ENCODE assay signal across 26 cellular contexts in genomic region chr2:218476676-218477075, GRCh38. TPM values are rescaled to one million over a fixed set of nuclear protein-coding genes. Genes with fewer than 3 reads are reported as not detected.
A peak's percentile ranks its signal among the peaks of the same experiment; 100 is the strongest.
DNase-seq lines count a peak whose midpoint lies in the region; ATAC-seq, FAIRE-seq and TF ChIP-seq lines count a peak whose summit lies in the region.
"Had no signal": no experiment of that assay in that cellular context is flagged by ENCODE, and none has a peak within 500 bp of the region (broad histone marks: within the 10 kb centered on the region; RNA-seq: fewer than 3 reads in every experiment).

No MANE protein-coding gene starts in this region.

- peak; percentile 76 for ATAC-seq in sciatic nerve
- ATAC-seq in GM21381 (IDR thresholded peaks at IDR 0.05; ENCODE audit: unreplicated experiment), result no peak
- ATAC-seq: gastrocnemius medialis, HepG2 had no signal

- intact Hi-C loops in sciatic nerve (cut with DNase I), result no loop called here

- H3K4me2 ChIP-seq in SU-DHL-6 (ENCODE audit: low read depth, low read length, poor library complexity, severe bottlenecking), result peak overlapping the region; percentile 14
- H3K4me2 ChIP-seq: smooth muscle cell had no signal

- H3K4me3 ChIP-seq in SU-DHL-6 (ENCODE audit: insufficient read depth, low read length, poor library complexity, severe bottlenecking), result no peak overlapping the region
- H3K4me3 ChIP-seq: coronary artery, gastrocnemius medialis, smooth muscle cell had no signal

- peaks cover 45% of the 10 kb centered on the region for H3K36me3 ChIP-seq in SU-DHL-6 (ENCODE audit: low read length)

- H3K9me3 ChIP-seq in SU-DHL-6 (ENCODE audit: insufficient read depth, low read length), result no peaks in the 10 kb centered on the region
- H3K9me3 ChIP-seq: gastrocnemius medialis had no signal

- no peaks in the 10 kb centered on the region for H3K9me2 ChIP-seq in SU-DHL-6 (replicated peaks; ENCODE audit: insufficient read depth, low read length)

- H3K27ac ChIP-seq in SU-DHL-6 (ENCODE audit: low read depth, low read length), result no peak overlapping the region
- H3K27ac ChIP-seq: brain microvascular endothelial cell, coronary artery, gastrocnemius medialis had no signal

- H3K9ac ChIP-seq in SU-DHL-6 (ENCODE audit: low read length), result no peak overlapping the region

- H3K79me2 ChIP-seq in SU-DHL-6 (ENCODE audit: insufficient read depth, low read length), result no peaks in the 10 kb centered on the region

- no peak for FAIRE-seq in D721Med (lab: Jason Lieb, UNC)
- FAIRE-seq: endometrium, H1, HepG2 had no signal

- H3K27me3 ChIP-seq in SU-DHL-6 (ENCODE audit: low read length), result no peaks in the 10 kb centered on the region
- H3K27me3 ChIP-seq: brain microvascular endothelial cell, gastrocnemius medialis had no signal

- no peaks in the 10 kb centered on the region for H4K20me1 ChIP-seq in SU-DHL-6 (ENCODE audit: low read depth, low read length)

- H2AFZ ChIP-seq in SU-DHL-6 (ENCODE audit: low read depth, low read length, severe bottlenecking), result no peak overlapping the region

- H3F3A ChIP-seq in SU-DHL-6 (ENCODE audit: insufficient read depth), result 0 out of 2 replicates have a peak, but pooled peaks cover 6% of the 10 kb centered on the region

- peak; percentile 38 for DNase-seq in AG20443 (ENCODE audit: low spot score)
- peak; percentile 1 for DNase-seq in fibroblast of the conjunctiva (ENCODE audit: low read depth)
- peak; percentile 73 for DNase-seq in sciatic nerve (ENCODE audit: low spot score)
- DNase-seq in HuH-7 (ENCODE audit: low spot score), result no peak
- DNase-seq in HK-2 (ENCODE audit: unreplicated experiment), result no peak
- DNase-seq in D721Med (ENCODE audit: insufficient read length, low spot score), result no peak
- DNase-seq: activated CD4-positive, CD25-positive, alpha-beta regulatory T cell treated with anti-CD3 and anti-CD28 coated beads, Interleukin-2, amount 50 U/mL, for 72 hours; activated CD8-positive, alpha-beta memory T cell treated with anti-CD3 and anti-CD28 coated beads for 24 hours; brain microvascular endothelial cell; CD4-positive, alpha-beta memory T cell; DMS79 treated with DMSO at 0.1 percent for 48 hours; MM.1S; NCI-H187 treated with DMSO at 0.1 percent for 48 hours; NCI-H446; RPMI8226; stimulated activated CD4-positive, alpha-beta T cell treated with anti-CD3 and anti-CD28 coated beads, Interleukin-4, amount 100 ng/mL, for 1 hour had no signal

- TF ChIP-seq CTCF in SU-DHL-6 (IDR thresholded peaks at IDR 0.05; ENCODE audit: insufficient read depth, low read length, poor library complexity, severe bottlenecking) (no peak), D721Med (IDR thresholded peaks at IDR 0.05; ENCODE audit: insufficient read depth, missing control alignments) (no peak)

RNA-seq across cellular contexts. Expression of gene VIL1, which starts 57.8 kb away (rescaled TPM):
- not detected for total RNA-seq in sciatic nerve
- total RNA-seq: activated T-helper 1 cell treated with anti-CD3 and anti-CD28 coated beads, Interleukin-12 subunit alpha, Interleukin-12 subunit beta, Interleukin-2, Interleukin-4 antibody, amounts not matched to agents 30 ng/mL and 10 ng/mL and 1 ng/mL, durations not matched to agents 14 hours and 24 hours and 36 hours; CD4-positive, alpha-beta memory T cell; smooth muscle cell; urinary bladder had no signal

Comparison
In these comparisons a context has a peak if more than half of its experiments do, and no peak if none do; other contexts are left out.
1. DNase-seq: peak in AG20443 (single experiment), fibroblast of the conjunctiva (single experiment) and sciatic nerve (single experiment); none in HuH-7 (single experiment), HK-2 (single experiment) and D721Med (single experiment).